ENCODE assay signal across 12 cellular contexts in the genomic region with DNA sequence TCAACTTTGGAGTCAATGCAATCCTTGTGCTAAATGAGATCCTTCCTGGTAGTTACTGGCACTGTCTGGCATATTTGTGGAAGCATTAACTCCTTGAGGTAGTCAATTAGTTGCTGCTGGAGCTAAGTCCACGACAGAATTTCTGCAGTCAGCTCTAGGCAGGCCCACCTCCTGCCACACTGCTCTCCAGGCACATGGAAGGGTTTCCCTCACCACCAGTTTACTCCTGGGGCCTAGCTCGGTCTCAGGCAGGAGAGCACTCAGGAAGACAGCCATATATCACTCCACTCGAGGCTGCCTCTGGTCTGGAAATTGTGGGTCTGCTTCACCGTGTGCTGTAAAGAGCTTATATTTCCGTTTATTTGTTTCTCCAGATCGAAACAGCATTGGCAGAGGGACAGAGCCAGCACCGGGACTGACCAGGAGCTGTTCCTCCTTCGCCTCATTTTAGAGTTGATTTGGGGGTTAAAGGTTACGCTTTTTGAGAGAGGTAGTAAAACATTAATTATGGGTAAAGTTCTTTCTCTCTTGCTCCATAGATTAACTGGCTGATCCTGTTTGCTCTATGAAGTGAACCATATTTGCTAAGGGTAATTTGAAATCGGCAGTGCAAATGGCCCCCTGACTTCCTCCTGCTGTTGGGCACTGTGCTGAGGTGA. TPM values are rescaled to one million over a fixed set of nuclear protein-coding genes. Genes with fewer than 3 reads are reported as not detected.
DNase-seq lines count a peak whose midpoint lies in the region; ATAC-seq and TF ChIP-seq lines count a peak whose summit lies in the region.
"Had no signal": no experiment of that assay in that cellular context is flagged by ENCODE, and none has a peak within 500 bp of the region (broad histone marks: within the 10 kb centered on the region; RNA-seq: fewer than 3 reads in every experiment).

No MANE protein-coding gene starts in this region.

- no peaks in the 10 kb centered on the region for H3K36me3 Mint-ChIP-seq in mesothelial cell of epicardium
- H3K36me3 Mint-ChIP-seq: CD8-positive, alpha-beta memory T cell had no signal

- H3K27ac ChIP-seq in ectodermal cell (ENCODE audit: insufficient read depth, low read depth, low read length, poor library complexity, severe bottlenecking) = peak overlapping the region; percentile 20
- peak overlapping the region; percentile 29 to 69 for H3K27ac ChIP-seq in tibial artery

- H3K36me3 ChIP-seq in Loucy (ENCODE audit: insufficient read depth, low read length) (no peaks in the 10 kb centered on the region), ectodermal cell (ENCODE audit: control insufficient read depth, insufficient read depth, low read length) (no peaks in the 10 kb centered on the region), tibial artery (no peaks in the 10 kb centered on the region)

- no peaks in the 10 kb centered on the region for H4K20me1 ChIP-seq in Loucy (ENCODE audit: insufficient read depth, low read length, poor library complexity, severe bottlenecking)

- intact Hi-C loops in tibial artery (cut with DNase I; ENCODE audit: low total_unique reads) = no loop called here

- DNase-seq in mesothelial cell of epicardium (ENCODE audit: low spot score in 2 of 2, unreplicated experiment in 2 of 2) (no peak), tibial artery (no peak), G401 (ENCODE audit: low spot score) (no peak)
- no peak for DNase-seq in stimulated activated CD4-positive, alpha-beta T cell treated with anti-CD3 and anti-CD28 coated beads, Interleukin-4, amount 100 ng/mL, for 24 hours
- DNase-seq: activated T-cell treated with anti-CD3 and anti-CD28 coated beads, Interleukin-2, amount 50 U/mL, for 4 hours; CD8-positive, alpha-beta memory T cell; NCI-H2227 treated with DMSO at 0.1 percent for 48 hours; SHP77 treated with DMSO at 0.1 percent for 48 hours had no signal

- H3K9me3 Mint-ChIP-seq in mesothelial cell of epicardium = no peaks in the 10 kb centered on the region
- H3K9me3 Mint-ChIP-seq: activated T-cell treated with anti-CD3 and anti-CD28 coated beads, Interleukin-2, amount 50 U/mL, for 4 hours; CD8-positive, alpha-beta memory T cell had no signal

- 85 to 87% methylated on average over 10 of the region's 10 CpGs for WGBS in ectodermal cell, 2 experiments

- no peaks in the 10 kb centered on the region for H3K79me2 ChIP-seq in Loucy (ENCODE audit: insufficient read depth, low read length)

- no peaks in the 10 kb centered on the region for H3K9me2 ChIP-seq in Loucy (replicated peaks; ENCODE audit: low read depth, low read length)

- H2AFZ ChIP-seq in Loucy (ENCODE audit: low read length) = peak overlapping the region; percentile 60; the same call in 1 of the 2 replicates

- ATAC-seq in GM19455 (IDR thresholded peaks at IDR 0.05; ENCODE audit: unreplicated experiment) = no peak
- ATAC-seq: HCT116 had no signal

- peak overlapping the region; percentile 88 for H3K27ac Mint-ChIP-seq in mesothelial cell of epicardium

- no peak overlapping the region for H3K9ac ChIP-seq in Loucy (ENCODE audit: low read depth, low read length, poor library complexity, severe bottlenecking)

- peaks cover 22% of the 10 kb centered on the region for H3K4me1 Mint-ChIP-seq in mesothelial cell of epicardium

- in situ Hi-C loops in G401 (cut with HindIII; ENCODE audit: low sequenced_read_pairs) = no loop called here

- H3K4me3 Mint-ChIP-seq in mesothelial cell of epicardium = no peak overlapping the region
- H3K4me3 Mint-ChIP-seq: activated T-cell treated with anti-CD3 and anti-CD28 coated beads, Interleukin-2, amount 50 U/mL, for 4 hours; CD8-positive, alpha-beta memory T cell had no signal

- H3K27me3 Mint-ChIP-seq in mesothelial cell of epicardium (ENCODE audit: low read depth) = peaks cover 4% of the 10 kb centered on the region

- H3K4me2 ChIP-seq in Loucy (ENCODE audit: low read depth, low read length, poor library complexity, severe bottlenecking) = no peak overlapping the region

- no peak overlapping the region for H3K4me3 ChIP-seq in Loucy (ENCODE audit: low read length, poor library complexity, severe bottlenecking)
- no peak overlapping the region for H3K4me3 ChIP-seq in ectodermal cell (ENCODE audit: insufficient read depth, low read depth, low read length)
- H3K4me3 ChIP-seq in tibial artery = no peak overlapping the region

- no peaks in the 10 kb centered on the region for H3K4me1 ChIP-seq in Loucy (ENCODE audit: insufficient read depth, low read length, poor library complexity, severe bottlenecking)
- H3K4me1 ChIP-seq in ectodermal cell (ENCODE audit: control insufficient read depth, insufficient read depth, low read length) = peaks cover 13% of the 10 kb centered on the region
- peaks cover 0 to 17% (median 12%) of the 10 kb centered on the region in 4 donors for H3K4me1 ChIP-seq in tibial artery

- H3K9me3 ChIP-seq in Loucy (ENCODE audit: insufficient read depth, low read depth, low read length) (no peaks in the 10 kb centered on the region), ectodermal cell (ENCODE audit: control insufficient read depth, low read length) (no peaks in the 10 kb centered on the region), tibial artery (no peaks in the 10 kb centered on the region)

- H3K27me3 ChIP-seq in Loucy (ENCODE audit: insufficient read depth, low read length, poor library complexity, severe bottlenecking) = no peaks in the 10 kb centered on the region
- H3K27me3 ChIP-seq in ectodermal cell (ENCODE audit: control insufficient read depth, insufficient read depth, low read length, poor library complexity, severe bottlenecking) = no peaks in the 10 kb centered on the region
- H3K27me3 ChIP-seq in tibial artery = no peaks in the 10 kb centered on the region

- TF ChIP-seq CTCF in Loucy (conservative IDR thresholded peaks at IDR 0.05; ENCODE audit: low read length) (no peak), mesothelial cell of epicardium (IDR thresholded peaks at IDR 0.05; ENCODE audit: unreplicated experiment) (no peak), tibial artery (IDR thresholded peaks at IDR 0.05) (no peak)

- H3F3A ChIP-seq in Loucy (ENCODE audit: low read depth) = no peaks in the 10 kb centered on the region

RNA-seq across cellular contexts. Expression of gene GTF3A, which starts 20.6 kb away (rescaled TPM):
- polyA plus RNA-seq in ectodermal cell (2013, experiment 1 of 4) = 97.1 TPM
- polyA plus RNA-seq in ectodermal cell (2013, experiment 2 of 4) = 80.7 TPM
- 80.6 TPM for polyA plus RNA-seq in ectodermal cell (2013, experiment 3 of 4)
- polyA plus RNA-seq in ectodermal cell (2013, experiment 4 of 4) = 82.5 TPM
- total RNA-seq in mesothelial cell of epicardium = 47.5 to 53.7 TPM (median 48.6 TPM) in 3 replicates
- total RNA-seq in G401 (2014; rRNA removed; shearing (Covaris generic)) = 189 and 243 TPM in 2 replicates

RNA-seq across cellular contexts. Expression of gene MTIF3, which starts 46.5 kb away (rescaled TPM):
- 51.6 TPM for polyA plus RNA-seq in ectodermal cell (2013, experiment 1 of 4)
- 49.0 TPM for polyA plus RNA-seq in ectodermal cell (2013, experiment 2 of 4)
- 51.7 TPM for polyA plus RNA-seq in ectodermal cell (2013, experiment 3 of 4)
- 61.9 TPM for polyA plus RNA-seq in ectodermal cell (2013, experiment 4 of 4)
- 39.1 to 41.1 TPM (median 40.4 TPM) in 3 replicates for total RNA-seq in mesothelial cell of epicardium
- total RNA-seq in G401 (2014; rRNA removed; shearing (Covaris generic)) = 35.3 and 71.5 TPM in 2 replicates
